ENCODE assay signal across 21 cellular contexts in the genomic region with DNA sequence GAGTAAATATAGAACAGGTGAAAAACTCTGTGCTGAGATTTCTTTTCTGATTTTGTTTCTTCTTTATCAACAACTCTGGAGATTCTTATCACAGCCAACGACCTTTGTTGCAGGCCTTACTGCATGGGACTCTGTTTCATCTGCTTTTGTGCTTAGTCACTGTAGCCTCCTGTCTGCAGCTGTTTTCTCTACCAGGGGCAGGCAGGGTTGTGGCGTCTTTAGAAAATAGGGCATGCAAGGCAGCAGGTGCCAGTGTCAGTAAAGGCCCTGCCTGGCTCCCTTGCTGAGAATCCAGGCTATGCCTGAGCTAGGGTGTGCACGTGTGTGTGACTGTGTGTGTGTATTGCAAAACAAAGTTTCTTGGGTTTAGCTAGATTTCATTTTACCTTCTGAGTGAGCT. TPM values are rescaled to one million over a fixed set of nuclear protein-coding genes. Genes with fewer than 3 reads are reported as not detected.
DNase-seq lines count a peak whose midpoint lies in the region; ATAC-seq, FAIRE-seq and TF ChIP-seq lines count a peak whose summit lies in the region.
"Had no signal": no experiment of that assay in that cellular context is flagged by ENCODE, and none has a peak within 500 bp of the region (broad histone marks: within the 10 kb centered on the region; RNA-seq: fewer than 3 reads in every experiment).

No MANE protein-coding gene starts in this region.

- H3K9me3 ChIP-seq in K562 (replicated peaks; ENCODE audit: control insufficient read depth, insufficient read depth, low read depth, low read length) (no peaks in the 10 kb centered on the region), parathyroid adenoma (ENCODE audit: control insufficient read depth, low read length) (no peaks in the 10 kb centered on the region), esophagus muscularis mucosa (no peaks in the 10 kb centered on the region)
- H3K9me3 ChIP-seq: sigmoid colon, tibial artery had no signal

- DNase-seq in DMS53 (lab: John Stamatoyannopoulos, UW) (peak; percentile 93), MV-4-11 (lab: John Stamatoyannopoulos, UW) (peak; percentile 28), K562 (ENCODE audit: extremely low read depth in 1 of 4, low spot score in 3 of 4) (no peak), Right ventricle myocardium inferior (ENCODE audit: missing footprints) (no peak), esophagus muscularis mucosa (ENCODE audit: extremely low spot score) (no peak), RWPE1 (ENCODE audit: low spot score) (no peak)
- DNase-seq: CD8-positive, alpha-beta memory T cell; cerebellar nuclear complex; HFFc6; NCI-H1436 treated with DMSO at 0.1 percent for 48 hours; NCI-H446; sigmoid colon; SW 1271; tibial artery; WERI-Rb-1 had no signal

- no peak for TF ChIP-seq RAD21 in K562 (CRISPR knock-in tag; conservative IDR thresholded peaks at IDR 0.05 in 1 of 2, IDR thresholded peaks at IDR 0.05 in 1 of 2)

- FAIRE-seq in K562 (lab: Jason Lieb, UNC), result no peak
- FAIRE-seq: GM12891 had no signal

- intact Hi-C loops in K562 (cut with micrococcal nuclease), result no loop called here
- intact Hi-C loops in Right ventricle myocardium inferior (cut with DNase I), result no loop called here
- intact Hi-C loops in esophagus muscularis mucosa (cut with DNase I), result no loop called here

- H3K4me1 ChIP-seq in K562 (replicated peaks in 1 of 2; ENCODE audit: control insufficient read depth in 2 of 2, insufficient read depth in 2 of 2, low read length in 2 of 2) (no peaks in the 10 kb centered on the region), parathyroid adenoma (no peaks in the 10 kb centered on the region), esophagus muscularis mucosa (no peaks in the 10 kb centered on the region)
- H3K4me1 ChIP-seq: sigmoid colon, tibial artery had no signal

- in situ Hi-C loops in K562 (cut with MboI), result no loop called here

- TF ChIP-seq CTCF in K562 (IDR thresholded peaks at IDR 0.05 in 2 of 3, conservative IDR thresholded peaks at IDR 0.05 in 1 of 3; ENCODE audit: insufficient read depth in 2 of 3, low read depth in 1 of 3, low read length in 3 of 3), result no peak
- no peak for TF ChIP-seq CTCF in parathyroid adenoma (IDR thresholded peaks at IDR 0.05)
- no peak for TF ChIP-seq CTCF in esophagus muscularis mucosa (IDR thresholded peaks at IDR 0.05)
- no peak for TF ChIP-seq CTCF in RWPE1 (conservative IDR thresholded peaks at IDR 0.05; ENCODE audit: low read depth)

- H3K4me2 ChIP-seq in K562 (ENCODE audit: insufficient read depth, low read length) (no peak overlapping the region), parathyroid adenoma (ENCODE audit: low read length) (no peak overlapping the region)

- H3K27ac ChIP-seq in K562 (ENCODE audit: extremely low read depth, low read depth, low read length), result no peak overlapping the region
- no peak overlapping the region for H3K27ac ChIP-seq in parathyroid adenoma
- no peak overlapping the region for H3K27ac ChIP-seq in esophagus muscularis mucosa (replicated peaks in 1 of 4)
- H3K27ac ChIP-seq in RWPE1, result no peak overlapping the region
- H3K27ac ChIP-seq: sigmoid colon, tibial artery, WERI-Rb-1 had no signal

- H2AFZ ChIP-seq in K562 (ENCODE audit: low read depth, low read length), result no peak overlapping the region
- peak overlapping the region; percentile 42 for H2AFZ ChIP-seq in parathyroid adenoma

- H3K27me3 ChIP-seq in K562 (ENCODE audit: control insufficient read depth in 2 of 2, insufficient read depth in 2 of 2, low read length in 2 of 2), result peaks cover 0 to 5% of the 10 kb centered on the region in 2 experiments; a peak in 2 of 5 replicates
- H3K27me3 ChIP-seq in parathyroid adenoma (ENCODE audit: control insufficient read depth, insufficient read depth, low read length), result no peaks in the 10 kb centered on the region
- no peaks in the 10 kb centered on the region for H3K27me3 ChIP-seq in esophagus muscularis mucosa
- H3K27me3 ChIP-seq: sigmoid colon, tibial artery had no signal

- H4K20me1 ChIP-seq in K562 (replicated peaks; ENCODE audit: control insufficient read depth, insufficient read depth, low read length), result no peaks in the 10 kb centered on the region

- TF ChIP-seq POLR2A in K562 (conservative IDR thresholded peaks at IDR 0.05) (no peak), esophagus muscularis mucosa (IDR thresholded peaks at IDR 0.05; ENCODE audit: low read depth) (no peak)

- no TSS peak for BruUV-seq in K562 (replicated peaks; lab: Mats Ljungman, UMichigan)

- no peaks in the 10 kb centered on the region for H3K36me3 ChIP-seq in K562 (ENCODE audit: control insufficient read depth, insufficient read depth, low read length)
- H3K36me3 ChIP-seq in parathyroid adenoma (ENCODE audit: control insufficient read depth, insufficient read depth, low read length), result no peaks in the 10 kb centered on the region
- no peaks in the 10 kb centered on the region for H3K36me3 ChIP-seq in esophagus muscularis mucosa
- H3K36me3 ChIP-seq: sigmoid colon, tibial artery, WERI-Rb-1 had no signal

- CTCF ChIA-PET in K562 (lab: Yijun Ruan, JAX; ENCODE audit: low intra/inter-chr PET ratio), result no interaction called here
- CTCF ChIA-PET in RWPE1 (lab: Yijun Ruan, JAX), result no interaction called here

- H3K9ac ChIP-seq in K562 (ENCODE audit: insufficient read depth in 1 of 2, low read depth in 2 of 2, low read length in 2 of 2) (no peak overlapping the region), parathyroid adenoma (no peak overlapping the region)

- H3K79me2 ChIP-seq in K562 (ENCODE audit: control insufficient read depth, insufficient read depth, low read length) (no peaks in the 10 kb centered on the region), parathyroid adenoma (no peaks in the 10 kb centered on the region)

- WGBS in K562 (ENCODE audit: insufficient coverage, low coverage, missing lambda C conversion rate), result 0% methylated on average over 3 of the region's 3 CpGs
- WGBS in esophagus muscularis mucosa, result 39% methylated on average over 3 of the region's 3 CpGs

- no peaks in the 10 kb centered on the region for H3K9me1 ChIP-seq in K562 (ENCODE audit: control insufficient read depth, insufficient read depth, low read length)

- no peak overlapping the region for H3K4me3 ChIP-seq in K562
- no peak overlapping the region for H3K4me3 ChIP-seq in parathyroid adenoma (ENCODE audit: low read depth, low read length)
- no peak overlapping the region for H3K4me3 ChIP-seq in esophagus muscularis mucosa
- H3K4me3 ChIP-seq: lung, sigmoid colon, tibial artery had no signal

- POLR2A ChIA-PET in K562 (lab: Yijun Ruan, JAX) (interaction anchor here (1.3 kb wide), 1 partner anchor 11 kb away, joined by 5 read pairs; no protein-coding TSS in a partner anchor), RWPE1 (lab: Yijun Ruan, JAX; ENCODE audit: low non-redundant PET) (no interaction called here)

- TF ChIP-seq EP300 in K562 (IDR thresholded peaks at IDR 0.05; ENCODE audit: low read length), result no peak
- TF ChIP-seq EP300 in esophagus muscularis mucosa (IDR thresholded peaks at IDR 0.05), result no peak

- no peak for ATAC-seq in K562
- ATAC-seq in Right ventricle myocardium inferior, result no peak
- ATAC-seq in HG02610 (IDR thresholded peaks at IDR 0.05; ENCODE audit: unreplicated experiment), result no peak
- ATAC-seq: Panc1 had no signal

TF ChIP-seq in K562, 482 proteins besides CTCF, POLR2A, EP300 and RAD21:
- TF ChIP-seq MAFG (tag; conservative IDR thresholded peaks at IDR 0.05) (peak; percentile 73), NFE2L1 (tag; IDR thresholded peaks at IDR 0.05; ENCODE audit: borderline replicate concordance, low read depth) (peak; percentile 22; the same call in 1 of the 2 replicates), NFE2 (IDR thresholded peaks at IDR 0.05; ENCODE audit: low read depth) (peak; percentile 71), IRF1 (CRISPR knock-in tag; IDR thresholded peaks at IDR 0.05; ENCODE audit: borderline replicate concordance) (no peak)

RNA-seq across cellular contexts. Expression of gene SLC9A2, which starts 14.6 kb away (rescaled TPM):
- total RNA-seq in K562 (2011; cell fraction: chromatin; rRNA removed; ENCODE audit: low replicate concordance), result 5.6 and 14.6 TPM in 2 replicates
- 4.3 and 5.0 TPM in 2 replicates for total RNA-seq in K562 (2011; cell fraction: nucleolus; rRNA removed)
- 7.3 and 10.2 TPM in 2 replicates for total RNA-seq in K562 (2011; cell fraction: nucleoplasm; rRNA removed)
- total RNA-seq in K562 (2014; rRNA removed) (1.6 and 2.5 TPM in 2 replicates), K562 (2014; rRNA removed; fragmentation: Illumina TruSeq; extraction: Trizol) (2.7 and 2.8 TPM in 2 replicates), K562 (2015; rRNA removed; fragmentation: Illumina TruSeq; extraction: Trizol) (3.3 and 3.8 TPM in 2 replicates), K562 (2021) (1.4 and 1.6 TPM in 2 replicates), Right ventricle myocardium inferior (0.14 TPM), esophagus muscularis mucosa (under 1 TPM in 3 of 4 donors, not detected in 1; 0.06 to 0.17 (median 0.17) TPM)
- polyA plus RNA-seq in K562 (2011; rRNA removed) (1.3 and 2.3 TPM in 2 replicates), K562 (2014; fragmentation: Illumina TruSeq; extraction: Trizol) (0.91 and 1.6 TPM in 2 replicates), K562 (2014; fragmentation: Nextera tagmentation; extraction: Ambion mirVana) (under 1 TPM; 0.45 to 0.57 TPM), K562 (2014; rRNA removed) (0.97 and 1.9 TPM in 2 replicates)
- polyA plus RNA-seq in K562 (2011; cell fraction: cytosol; rRNA removed), result 0.63 and 1.1 TPM in 2 replicates
- 4.7 and 6.1 TPM in 2 replicates for polyA plus RNA-seq in K562 (2011; cell fraction: nucleus; rRNA removed)
- polyA plus RNA-seq in K562 (2012), result 0.79 and 1.2 TPM in 2 replicates
- 5.3 and 7.7 TPM in 2 replicates for polyA minus RNA-seq in K562 (2011; rRNA and poly(A)+ RNA removed)
- 1.0 and 1.5 TPM in 2 replicates for polyA minus RNA-seq in K562 (2011; cell fraction: cytosol; rRNA and poly(A)+ RNA removed)
- polyA minus RNA-seq in K562 (2011; cell fraction: nucleus; rRNA and poly(A)+ RNA removed), result 8.3 and 8.5 TPM in 2 replicates
- total RNA-seq: activated CD8-positive, alpha-beta memory T cell treated with anti-CD3 and anti-CD28 coated beads for 36 hours; CD8-positive, alpha-beta memory T cell; HFFc6 had no signal
- polyA plus RNA-seq: CD8-positive, alpha-beta memory T cell had no signal

Comparison
In these comparisons a context has a peak if more than half of its experiments do, and no peak if none do; other contexts are left out.
1. DNase-seq: peak in DMS53 (single experiment) and MV-4-11 (single experiment); none in K562 (0 of 4), Right ventricle myocardium inferior (single experiment), esophagus muscularis mucosa (single experiment) and RWPE1 (single experiment).